34 cellular contexts compared by ENCODE assay signal in the genomic region with DNA sequence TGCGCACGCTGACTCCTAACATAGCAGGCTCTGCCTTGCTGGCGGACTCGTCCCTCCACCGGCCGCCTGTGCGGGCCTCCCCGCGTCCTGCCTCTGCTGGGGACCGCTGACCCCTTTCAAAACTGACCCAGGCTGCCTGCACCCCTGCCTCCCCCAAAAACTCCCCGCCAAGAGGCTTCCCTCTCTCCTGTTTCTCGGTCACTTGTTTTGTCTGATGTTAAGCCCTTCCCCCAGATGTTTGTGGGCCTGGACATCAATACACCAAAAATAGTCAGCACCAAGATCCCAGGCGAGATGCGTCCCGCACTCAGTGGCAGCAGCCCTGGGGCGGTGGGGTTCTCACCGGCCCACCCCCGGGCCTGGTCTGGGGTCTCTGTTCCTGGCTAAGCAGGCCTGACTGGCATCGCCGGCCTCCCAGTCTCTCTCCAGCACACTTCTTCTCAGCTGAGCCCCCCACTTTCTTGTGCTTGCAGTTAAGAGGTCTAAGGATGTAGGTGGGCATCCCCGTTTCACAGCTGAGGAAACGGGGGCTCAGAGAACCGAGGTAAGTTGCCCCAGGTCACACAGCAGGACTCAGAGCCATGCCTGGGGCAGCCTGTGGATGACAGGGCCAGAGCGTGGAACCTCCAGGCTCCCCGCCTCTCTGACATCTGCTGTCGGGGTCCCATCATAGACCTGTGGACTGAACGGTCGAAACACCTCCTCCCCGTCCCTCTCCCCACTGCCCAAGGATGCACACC. TPM values are rescaled to one million over a fixed set of nuclear protein-coding genes. Genes with fewer than 3 reads are reported as not detected.
"Had no signal": no experiment of that assay in that cellular context is flagged by ENCODE, and none has a peak within 500 bp of the region (broad histone marks: within the 10 kb centered on the region; RNA-seq: fewer than 3 reads in every experiment).

No MANE protein-coding gene starts in this region.

- H3K36me3 Mint-ChIP-seq: activated naive CD4-positive, alpha-beta T cell treated with anti-CD3 and anti-CD28 coated beads, Interleukin-2, amount 50 U/mL, for 24 hours; activated naive CD8-positive, alpha-beta T cell treated with anti-CD3 and anti-CD28 coated beads, Interleukin-2, amount 10 ng/mL, durations not matched to agents 7 days and 5 days had no signal

- H3K27me3 ChIP-seq: ascending aorta, MG63, Peyer's patch had no signal

- H3K27ac ChIP-seq: ascending aorta, breast epithelium, Peyer's patch, SJSA1 had no signal

- H3K9me3 Mint-ChIP-seq: activated CD4-positive, alpha-beta T cell treated with anti-CD3 and anti-CD28 coated beads, Interleukin-2, amount 10 ng/mL, durations not matched to agents 24 days and 14 days; activated naive CD4-positive, alpha-beta T cell treated with anti-CD3 and anti-CD28 coated beads, Interleukin-2, amount 50 U/mL, for 24 hours; activated naive CD8-positive, alpha-beta T cell treated with anti-CD3 and anti-CD28 coated beads, Interleukin-2, amount 10 ng/mL, durations not matched to agents 7 days and 5 days; activated T-cell treated with anti-CD3 and anti-CD28 coated beads, Interleukin-2, amount 50 U/mL, for 24 hours; activated T-helper 2 cell treated with anti-CD3 and anti-CD28 coated beads, Interferon-gamma antibody, Interleukin-2, Interleukin-4, amounts not matched to agents 10 μg/mL and 5 μg/mL and 100 μg/mL, durations not matched to agents 14 hours and 24 hours and 36 hours; T-helper 1 cell treated with Interleukin-12 subunit alpha and Interleukin-12 subunit beta and Interleukin-4 antibody, amounts not matched to agents 30 μg/mL and 1 μg/mL, for 36 hours; T-helper 2 cell treated with Interferon-gamma antibody and Interleukin-4, amounts not matched to agents 5 μg/mL and 100 μg/mL, for 36 hours had no signal

- H3K9me3 ChIP-seq: ascending aorta, breast epithelium, MG63, Peyer's patch, SJSA1, SK-N-SH had no signal

- FAIRE-seq: TTC549 had no signal

- H3K4me3 Mint-ChIP-seq: activated CD4-positive, alpha-beta T cell treated with anti-CD3 and anti-CD28 coated beads, Interleukin-2, amount 10 ng/mL, durations not matched to agents 24 days and 14 days; activated CD8-positive, alpha-beta T cell treated with anti-CD3 and anti-CD28 coated beads, Interleukin-2, amount 10 ng/mL, durations not matched to agents 7 days and 5 days; activated naive CD4-positive, alpha-beta T cell treated with anti-CD3 and anti-CD28 coated beads, Interleukin-2, amount 50 U/mL, for 24 hours; activated naive CD8-positive, alpha-beta T cell treated with anti-CD3 and anti-CD28 coated beads, Interleukin-2, amount 10 ng/mL, durations not matched to agents 7 days and 5 days; activated T-cell treated with anti-CD3 and anti-CD28 coated beads, Interleukin-2, amount 50 U/mL, for 24 hours; T-helper 1 cell treated with Interleukin-12 subunit alpha and Interleukin-12 subunit beta and Interleukin-4 antibody, amounts not matched to agents 30 μg/mL and 1 μg/mL, for 36 hours; T-helper 2 cell treated with Interferon-gamma antibody and Interleukin-4, amounts not matched to agents 5 μg/mL and 100 μg/mL, for 36 hours had no signal

- H3K4me1 Mint-ChIP-seq: activated CD4-positive, alpha-beta T cell treated with anti-CD3 and anti-CD28 coated beads, Interleukin-2, amount 10 ng/mL, durations not matched to agents 24 days and 14 days; activated naive CD4-positive, alpha-beta T cell treated with anti-CD3 and anti-CD28 coated beads, Interleukin-2, amount 50 U/mL, for 24 hours; activated naive CD8-positive, alpha-beta T cell treated with anti-CD3 and anti-CD28 coated beads, Interleukin-2, amount 10 ng/mL, durations not matched to agents 7 days and 5 days had no signal

- ATAC-seq: activated CD8-positive, alpha-beta T cell treated with anti-CD3 and anti-CD28 coated beads, Interleukin-2, amount 10 ng/mL, durations not matched to agents 7 days and 5 days; PC-3 had no signal

- DNase-seq: activated CD4-positive, alpha-beta T cell treated with anti-CD3 and anti-CD28 coated beads, Interleukin-2, amount 10 ng/mL, durations not matched to agents 24 days and 14 days; activated CD4-positive, alpha-beta T cell treated with anti-CD3 and anti-CD28 coated beads, Interleukin-2, amount 50 U/mL, for 48 hours; activated CD8-positive, alpha-beta T cell treated with anti-CD3 and anti-CD28 coated beads, Interleukin-2, amount 10 ng/mL, durations not matched to agents 7 days and 5 days; activated gamma-delta T cell; activated naive CD4-positive, alpha-beta T cell treated with Interleukin-2 at 50 U/mL for 16 hours; activated naive CD8-positive, alpha-beta T cell treated with anti-CD3 and anti-CD28 coated beads, Interleukin-2, amount 10 ng/mL, durations not matched to agents 7 days and 5 days; activated T-cell treated with anti-CD3 and anti-CD28 coated beads, Interleukin-2, amount 50 U/mL, for 24 hours; amygdala; Kasumi-1; MG63; MV-4-11; NCI-H1092; NCI-H1436 treated with DMSO at 0.1 percent for 48 hours; NCI-H1694 treated with DMSO at 0.1 percent for 48 hours; NCI-H2029; NCI-H345; NCI-H524 treated with DMSO at 0.1 percent for 48 hours; NCI-H748 treated with DMSO at 0.1 percent for 48 hours; NK-92 treated with Interleukin-12 subunit alpha and Interleukin-12 subunit beta, amount 100 ng/mL, for 24 hours; PC-3; Peyer's patch; RPMI8226; SHP77 treated with DMSO at 0.1 percent for 48 hours; SK-N-SH had no signal

- H3K27me3 Mint-ChIP-seq: activated CD4-positive, alpha-beta T cell treated with anti-CD3 and anti-CD28 coated beads, Interleukin-2, amount 10 ng/mL, durations not matched to agents 24 days and 14 days; activated naive CD4-positive, alpha-beta T cell treated with anti-CD3 and anti-CD28 coated beads, Interleukin-2, amount 50 U/mL, for 24 hours; activated naive CD8-positive, alpha-beta T cell treated with anti-CD3 and anti-CD28 coated beads, Interleukin-2, amount 10 ng/mL, durations not matched to agents 7 days and 5 days had no signal

- H3K36me3 ChIP-seq: ascending aorta, breast epithelium, MG63, Peyer's patch, SJSA1 had no signal

- H3K4me1 ChIP-seq: ascending aorta, breast epithelium, Peyer's patch, SJSA1 had no signal

- H3K4me2 ChIP-seq: SK-N-SH had no signal

- H3K9me2 ChIP-seq: SK-N-SH had no signal

- H3K4me3 ChIP-seq: ascending aorta, breast epithelium, MG63, Peyer's patch, SJSA1 had no signal

- H3K9ac ChIP-seq: SK-N-SH had no signal

- H3K27ac Mint-ChIP-seq: activated CD4-positive, alpha-beta T cell treated with anti-CD3 and anti-CD28 coated beads, Interleukin-2, amount 10 ng/mL, durations not matched to agents 24 days and 14 days; activated CD8-positive, alpha-beta T cell treated with anti-CD3 and anti-CD28 coated beads, Interleukin-2, amount 10 ng/mL, durations not matched to agents 7 days and 5 days; activated naive CD4-positive, alpha-beta T cell treated with anti-CD3 and anti-CD28 coated beads, Interleukin-2, amount 50 U/mL, for 24 hours; activated naive CD8-positive, alpha-beta T cell treated with anti-CD3 and anti-CD28 coated beads, Interleukin-2, amount 10 ng/mL, durations not matched to agents 7 days and 5 days; activated T-cell treated with anti-CD3 and anti-CD28 coated beads, Interleukin-2, amount 50 U/mL, for 24 hours; activated T-helper 2 cell treated with anti-CD3 and anti-CD28 coated beads, Interferon-gamma antibody, Interleukin-2, Interleukin-4, amounts not matched to agents 10 μg/mL and 5 μg/mL and 100 μg/mL, durations not matched to agents 14 hours and 24 hours and 36 hours; T-helper 1 cell treated with Interleukin-12 subunit alpha and Interleukin-12 subunit beta and Interleukin-4 antibody, amounts not matched to agents 30 μg/mL and 1 μg/mL, for 36 hours; T-helper 2 cell treated with Interferon-gamma antibody and Interleukin-4, amounts not matched to agents 5 μg/mL and 100 μg/mL, for 36 hours had no signal

RNA-seq across cellular contexts. Expression of a gene that starts 17.0 kb away (rescaled TPM):
- total RNA-seq: activated CD4-positive, alpha-beta T cell treated with anti-CD3 and anti-CD28 coated beads, Interleukin-2, amount 10 ng/mL, durations not matched to agents 24 days and 14 days; activated CD8-positive, alpha-beta T cell treated with anti-CD3 and anti-CD28 coated beads, Interleukin-2, amount 10 ng/mL, durations not matched to agents 7 days and 5 days; activated naive CD8-positive, alpha-beta T cell treated with anti-CD3 and anti-CD28 coated beads, Interleukin-2, amount 10 ng/mL, durations not matched to agents 7 days and 5 days; activated T-helper 2 cell treated with anti-CD3 and anti-CD28 coated beads, Interferon-gamma antibody, Interleukin-2, Interleukin-4, amounts not matched to agents 10 μg/mL and 5 μg/mL and 100 μg/mL, durations not matched to agents 14 hours and 24 hours and 36 hours; ascending aorta had no signal

RNA-seq across cellular contexts. Expression of a gene that starts 25.5 kb away (rescaled TPM):
- total RNA-seq: activated CD4-positive, alpha-beta T cell treated with anti-CD3 and anti-CD28 coated beads, Interleukin-2, amount 10 ng/mL, durations not matched to agents 24 days and 14 days; activated CD8-positive, alpha-beta T cell treated with anti-CD3 and anti-CD28 coated beads, Interleukin-2, amount 10 ng/mL, durations not matched to agents 7 days and 5 days; activated naive CD8-positive, alpha-beta T cell treated with anti-CD3 and anti-CD28 coated beads, Interleukin-2, amount 10 ng/mL, durations not matched to agents 7 days and 5 days; activated T-helper 2 cell treated with anti-CD3 and anti-CD28 coated beads, Interferon-gamma antibody, Interleukin-2, Interleukin-4, amounts not matched to agents 10 μg/mL and 5 μg/mL and 100 μg/mL, durations not matched to agents 14 hours and 24 hours and 36 hours; ascending aorta; breast epithelium; cardiac septum; NCI-H460; PC-3; Peyer's patch; SJSA1 had no signal
- polyA plus RNA-seq: SK-N-SH had no signal
